25 cellular contexts compared by ENCODE assay signal in the genomic region with DNA sequence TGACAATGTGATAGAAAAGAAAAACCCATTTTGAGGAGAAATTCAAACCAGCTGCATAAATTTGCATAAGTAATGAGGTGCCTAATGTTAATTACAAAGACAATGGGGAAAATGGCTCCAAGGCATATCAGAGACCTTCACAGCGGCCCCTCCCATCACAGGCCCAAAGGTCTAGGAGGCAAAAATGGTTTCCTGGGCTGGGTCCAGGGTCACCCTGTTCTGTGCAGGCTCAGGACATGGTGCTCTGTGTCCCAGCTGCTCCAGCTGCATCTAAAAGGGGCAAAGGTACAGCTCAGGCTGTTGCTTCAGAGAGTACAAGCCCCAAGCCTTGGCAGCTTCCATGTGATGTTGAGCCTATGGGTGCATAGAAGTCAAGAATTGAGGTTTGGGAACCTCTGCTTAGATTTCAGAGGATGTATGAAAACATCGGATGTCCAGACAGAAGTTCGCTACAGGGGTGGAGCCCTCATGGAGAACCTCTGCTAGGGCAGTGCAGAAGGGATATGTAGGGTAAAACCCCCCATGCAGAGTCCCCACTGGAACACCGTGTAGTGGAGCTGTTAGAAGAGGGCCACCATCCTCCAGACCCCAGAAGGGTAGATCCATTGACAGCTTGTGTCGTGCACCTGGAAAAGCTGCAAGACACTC. TPM values are rescaled to one million over a fixed set of nuclear protein-coding genes. Genes with fewer than 3 reads are reported as not detected.
DNase-seq lines count a peak whose midpoint lies in the region; ATAC-seq and TF ChIP-seq lines count a peak whose summit lies in the region.
"Had no signal": no experiment of that assay in that cellular context is flagged by ENCODE, and none has a peak within 500 bp of the region (broad histone marks: within the 10 kb centered on the region; RNA-seq: fewer than 3 reads in every experiment).

No MANE protein-coding gene starts in this region.

- H3K9ac ChIP-seq in KMS-11 (no peak overlapping the region), colonic mucosa (ENCODE audit: low read depth in 2 of 2, low read length in 2 of 2) (no peak overlapping the region)

- H3K27me3 Mint-ChIP-seq in activated CD4-positive, alpha-beta T cell treated with anti-CD3 and anti-CD28 coated beads, Interleukin-2, amount 10 ng/mL, durations not matched to agents 7 days and 5 days, result no peaks in the 10 kb centered on the region
- no peaks in the 10 kb centered on the region for H3K27me3 Mint-ChIP-seq in CD4-positive, CD25-positive, alpha-beta regulatory T cell
- H3K27me3 Mint-ChIP-seq in immature natural killer cell (ENCODE audit: low read depth in 3 of 3), result peaks cover 0 to 3% (median 1%) of the 10 kb centered on the region in 3 donors

- no peak overlapping the region for H2AFZ ChIP-seq in KMS-11 (ENCODE audit: low read depth)

- peaks cover 24% of the 10 kb centered on the region for H3K4me1 ChIP-seq in CD4-positive, CD25-positive, alpha-beta regulatory T cell (ENCODE audit: control insufficient read depth, insufficient read depth, low read length, poor library complexity, severe bottlenecking)
- peaks cover 49% of the 10 kb centered on the region for H3K4me1 ChIP-seq in KMS-11 (ENCODE audit: low read depth, poor library complexity, severe bottlenecking)
- H3K4me1 ChIP-seq in colonic mucosa, result no peaks in the 10 kb centered on the region
- H3K4me1 ChIP-seq: right atrium auricular region had no signal

- TF ChIP-seq CTCF in KMS-11 (conservative IDR thresholded peaks at IDR 0.05; ENCODE audit: low read depth, low read length), result no peak
- TF ChIP-seq CTCF in colonic mucosa (IDR thresholded peaks at IDR 0.05), result no peak

- H3K36me3 Mint-ChIP-seq in activated CD4-positive, alpha-beta T cell treated with anti-CD3 and anti-CD28 coated beads, Interleukin-2, amount 10 ng/mL, durations not matched to agents 7 days and 5 days (ENCODE audit: low read depth), result peaks cover 85% of the 10 kb centered on the region
- H3K36me3 Mint-ChIP-seq in CD4-positive, CD25-positive, alpha-beta regulatory T cell, result peaks cover 75% of the 10 kb centered on the region
- peaks cover 62 to 67% (median 62%) of the 10 kb centered on the region in 3 donors for H3K36me3 Mint-ChIP-seq in immature natural killer cell

- intact Hi-C loops in colonic mucosa (cut with DNase I), result no loop called here

- H3K9me3 Mint-ChIP-seq in activated CD4-positive, alpha-beta T cell treated with anti-CD3 and anti-CD28 coated beads, Interleukin-2, amount 10 ng/mL, durations not matched to agents 7 days and 5 days, result peaks cover 43% of the 10 kb centered on the region
- peaks cover 6 to 34% (median 14%) of the 10 kb centered on the region in 7 donors for H3K9me3 Mint-ChIP-seq in CD4-positive, CD25-positive, alpha-beta regulatory T cell
- H3K9me3 Mint-ChIP-seq in immature natural killer cell, result peaks cover 5 to 17% (median 11%) of the 10 kb centered on the region in 6 donors

- H3K27ac ChIP-seq in CD4-positive, CD25-positive, alpha-beta regulatory T cell (ENCODE audit: insufficient read depth, low read length, poor library complexity, severe bottlenecking), result no peak overlapping the region
- H3K27ac ChIP-seq in KMS-11 (peak overlapping the region; percentile 92; the same call in 1 of the 2 replicates), colonic mucosa (no peak overlapping the region)
- H3K27ac ChIP-seq: C4-2B, right atrium auricular region had no signal

- H3K4me2 ChIP-seq in KMS-11, result no peak overlapping the region

- H4K20me1 ChIP-seq in KMS-11 (ENCODE audit: insufficient read depth), result no peaks in the 10 kb centered on the region

- DNase-seq in activated CD4-positive, alpha-beta T cell treated with anti-CD3 and anti-CD28 coated beads, Interleukin-2, amount 10 ng/mL, durations not matched to agents 7 days and 5 days, result peak; percentile 20
- DNase-seq in activated CD4-positive, alpha-beta T cell treated with anti-CD3 and anti-CD28 coated beads for 1 hour, result no peak
- peak in 1 of 3 donors; percentile 43 for DNase-seq in CD4-positive, CD25-positive, alpha-beta regulatory T cell
- DNase-seq in immature natural killer cell (no peak), colonic mucosa (no peak)
- DNase-seq: anterior cingulate cortex; dermis blood vessel endothelial cell; DMS153; NCI-H1105; NCI-H2029 treated with DMSO at 0.1 percent for 48 hours; NCI-H345; SHP77 treated with DMSO at 0.1 percent for 48 hours; spleen; stimulated activated CD4-positive, alpha-beta T cell treated with anti-CD3 and anti-CD28 coated beads, Interleukin-4, amount 100 ng/mL, for 4 hours had no signal

- CTCF ChIA-PET in activated CD4-positive, alpha-beta T cell treated with anti-CD3 and anti-CD28 coated beads, Interleukin-2, amount 10 ng/mL, durations not matched to agents 7 days and 5 days (lab: Charles Lee), result interaction anchor here (1.6 kb wide), 1 partner anchor 37 kb away, joined by 3 read pairs; no protein-coding TSS in a partner anchor

- peaks cover 15 to 24% of the 10 kb centered on the region in 2 experiments for H3K9me3 ChIP-seq in CD4-positive, CD25-positive, alpha-beta regulatory T cell (ENCODE audit: control insufficient read depth in 2 of 2, low read length in 2 of 2)
- H3K9me3 ChIP-seq in colonic mucosa, result no peaks in the 10 kb centered on the region

- peaks cover 55% of the 10 kb centered on the region for H3K36me3 ChIP-seq in CD4-positive, CD25-positive, alpha-beta regulatory T cell (ENCODE audit: control insufficient read depth, insufficient read depth, low read length)
- peaks cover 57% of the 10 kb centered on the region; the same call in 1 of the 2 replicates for H3K36me3 ChIP-seq in KMS-11 (ENCODE audit: insufficient read depth)
- H3K36me3 ChIP-seq in colonic mucosa, result no peaks in the 10 kb centered on the region
- H3K36me3 ChIP-seq: right atrium auricular region had no signal

- no peak overlapping the region for H3K4me3 Mint-ChIP-seq in activated CD4-positive, alpha-beta T cell treated with anti-CD3 and anti-CD28 coated beads, Interleukin-2, amount 10 ng/mL, durations not matched to agents 7 days and 5 days
- H3K4me3 Mint-ChIP-seq in CD4-positive, CD25-positive, alpha-beta regulatory T cell, result no peak overlapping the region
- H3K4me3 Mint-ChIP-seq in immature natural killer cell, result no peak overlapping the region

- peaks cover 23% of the 10 kb centered on the region; the same call in 1 of the 2 replicates for H3K79me2 ChIP-seq in KMS-11 (ENCODE audit: insufficient read depth, low read depth)

- no peak for ATAC-seq in CD4-positive, CD25-positive, alpha-beta regulatory T cell (ENCODE audit: low read depth in 2 of 2)
- ATAC-seq in HG03565 (IDR thresholded peaks at IDR 0.05; ENCODE audit: unreplicated experiment) (no peak), HG03520 (IDR thresholded peaks at IDR 0.05; ENCODE audit: unreplicated experiment) (no peak)

- H3K4me1 Mint-ChIP-seq in activated CD4-positive, alpha-beta T cell treated with anti-CD3 and anti-CD28 coated beads, Interleukin-2, amount 10 ng/mL, durations not matched to agents 7 days and 5 days, result peaks cover 42% of the 10 kb centered on the region
- peaks cover 16 to 46% (median 38%) of the 10 kb centered on the region in 4 donors for H3K4me1 Mint-ChIP-seq in CD4-positive, CD25-positive, alpha-beta regulatory T cell
- peaks cover 47 to 56% of the 10 kb centered on the region in 2 donors for H3K4me1 Mint-ChIP-seq in immature natural killer cell

- no peaks in the 10 kb centered on the region for H3K27me3 ChIP-seq in CD4-positive, CD25-positive, alpha-beta regulatory T cell (ENCODE audit: control insufficient read depth, insufficient read depth, low read length)
- no peaks in the 10 kb centered on the region for H3K27me3 ChIP-seq in KMS-11 (ENCODE audit: insufficient read depth, low read depth)
- H3K27me3 ChIP-seq in colonic mucosa, result no peaks in the 10 kb centered on the region
- H3K27me3 ChIP-seq: right atrium auricular region, spleen had no signal

- no peak overlapping the region for H3K27ac Mint-ChIP-seq in activated CD4-positive, alpha-beta T cell treated with anti-CD3 and anti-CD28 coated beads, Interleukin-2, amount 10 ng/mL, durations not matched to agents 7 days and 5 days
- H3K27ac Mint-ChIP-seq in CD4-positive, CD25-positive, alpha-beta regulatory T cell, result peak overlapping the region in 2 of 3 donors; percentile 9 to 20
- peak overlapping the region; percentile 43 to 95 (median 80) for H3K27ac Mint-ChIP-seq in immature natural killer cell

- H3K4me3 ChIP-seq in CD4-positive, CD25-positive, alpha-beta regulatory T cell (ENCODE audit: low read depth, low read length), result no peak overlapping the region
- H3K4me3 ChIP-seq in KMS-11 (IDR thresholded peaks at IDR 0.05; ENCODE audit: insufficient read depth, low read depth, low read length), result no peak overlapping the region
- H3K4me3 ChIP-seq in colonic mucosa, result no peak overlapping the region
- H3K4me3 ChIP-seq: right atrium auricular region had no signal

- POLR2A ChIA-PET in activated CD4-positive, alpha-beta T cell treated with anti-CD3 and anti-CD28 coated beads, Interleukin-2, amount 10 ng/mL, durations not matched to agents 7 days and 5 days (lab: Charles Lee), result interaction anchor here (0.6 kb wide), 1 partner anchor 26 kb away, joined by 5 read pairs; no protein-coding TSS in a partner anchor

RNA-seq across cellular contexts. Expression of gene IKZF3, which starts 40.6 kb away (rescaled TPM):
- total RNA-seq in activated CD4-positive, alpha-beta T cell treated with anti-CD3 and anti-CD28 coated beads, Interleukin-2, amount 10 ng/mL, durations not matched to agents 7 days and 5 days, result 10 to 100 TPM; 33.1 to 39.8 TPM
- 146 TPM for total RNA-seq in CD4-positive, CD25-positive, alpha-beta regulatory T cell
- 10 to 100 TPM; 30.4 to 40.6 (median 34.1) TPM for polyA plus RNA-seq in CD4-positive, CD25-positive, alpha-beta regulatory T cell
- 10 to 100 TPM in 2 of 3 donors, 1 to 10 TPM in 1; 3.1 to 77.5 (median 15.7) TPM for polyA plus RNA-seq in immature natural killer cell
- total RNA-seq in colonic mucosa, result 1 to 10 TPM; 1.8 to 2.0 TPM
- total RNA-seq: dermis blood vessel endothelial cell, endothelial cell of umbilical vein, lung microvascular endothelial cell, myocyte, osteocyte had no signal
- polyA plus RNA-seq: endothelial cell of umbilical vein had no signal

RNA-seq across cellular contexts. Expression of gene ZPBP2, which starts 44.5 kb away (rescaled TPM):
- total RNA-seq in activated CD4-positive, alpha-beta T cell treated with anti-CD3 and anti-CD28 coated beads, Interleukin-2, amount 10 ng/mL, durations not matched to agents 7 days and 5 days, result not detected
- not detected for total RNA-seq in CD4-positive, CD25-positive, alpha-beta regulatory T cell
- not detected for polyA plus RNA-seq in CD4-positive, CD25-positive, alpha-beta regulatory T cell
- polyA plus RNA-seq in immature natural killer cell, result not detected
- total RNA-seq in colonic mucosa, result not detected
- total RNA-seq: cardiac septum, dermis blood vessel endothelial cell, endothelial cell of umbilical vein, lung microvascular endothelial cell, myocyte, osteocyte, right atrium auricular region, ureter had no signal
- polyA plus RNA-seq: endothelial cell of umbilical vein had no signal

Comparison
In these comparisons a context has a peak if more than half of its experiments do, and no peak if none do; other contexts are left out.
1. RNA of gene IKZF3, which starts 40.6 kb away (total RNA-seq): 146 TPM in CD4-positive, CD25-positive, alpha-beta regulatory T cell (single experiment) and 33.1 to 39.8 TPM in activated CD4-positive, alpha-beta T cell treated with anti-CD3 and anti-CD28 coated beads, Interleukin-2, amount 10 ng/mL, durations not matched to agents 7 days and 5 days; 1.8 to 2.0 TPM in colonic mucosa; every median in the first group is over 10 times any median in the second.